In genomic region chr21:39637197-39637970, GRCh38 we compare ENCODE assay signal across 17 cellular contexts. TPM values are rescaled to one million over a fixed set of nuclear protein-coding genes. Genes with fewer than 3 reads are reported as not detected.
DNase-seq lines count a peak whose midpoint lies in the region; ATAC-seq and TF ChIP-seq lines count a peak whose summit lies in the region.
"Had no signal": no experiment of that assay in that cellular context is flagged by ENCODE, and none has a peak within 500 bp of the region (broad histone marks: within the 10 kb centered on the region; RNA-seq: fewer than 3 reads in every experiment).

No MANE protein-coding gene starts in this region.

- RAD21 ChIA-PET in HCT116 (lab: Charles Lee; ENCODE audit: low non-redundant PET in 1 of 2, low total read pairs in 2 of 2, uncharacterized antibody in 2 of 2, unreplicated experiment in 2 of 2) = no interaction called here

- H3K27me3 ChIP-seq in HCT116 (ENCODE audit: insufficient read depth, low read length) = no peaks in the 10 kb centered on the region
- H3K27me3 ChIP-seq in colonic mucosa = no peaks in the 10 kb centered on the region
- no peaks in the 10 kb centered on the region for H3K27me3 ChIP-seq in neural progenitor cell
- H3K27me3 ChIP-seq in naive thymus-derived CD4-positive, alpha-beta T cell (ENCODE audit: control insufficient read depth in 2 of 2, insufficient read depth in 2 of 2, low read length in 2 of 2) = no peaks in the 10 kb centered on the region
- H3K27me3 ChIP-seq: BLaER1 had no signal

- POLR2A ChIA-PET in HCT116 (lab: Charles Lee) = no interaction called here
- POLR2A ChIA-PET in naive thymus-derived CD4-positive, alpha-beta T cell (lab: Charles Lee) = no interaction called here

- H3K9me2 ChIP-seq in HCT116 (ENCODE audit: insufficient read depth) = no peaks in the 10 kb centered on the region

- no peak overlapping the region for H3K4me3 ChIP-seq in HCT116 (replicated peaks in 1 of 2; ENCODE audit: low read depth in 1 of 2, low read length in 2 of 2)
- no peak overlapping the region for H3K4me3 ChIP-seq in colonic mucosa
- no peak overlapping the region for H3K4me3 ChIP-seq in neural progenitor cell
- no peak overlapping the region for H3K4me3 ChIP-seq in naive thymus-derived CD4-positive, alpha-beta T cell (ENCODE audit: low read length)
- H3K4me3 ChIP-seq: BLaER1 had no signal

- CTCF ChIA-PET in HCT116 (lab: Charles Lee) = no interaction called here
- CTCF ChIA-PET in naive thymus-derived CD4-positive, alpha-beta T cell (lab: Charles Lee) = no interaction called here

- BruUV-seq in HCT116 (replicated peaks; lab: Mats Ljungman, UMichigan) = no TSS peak

- no peak overlapping the region for H3K4me3 Mint-ChIP-seq in neural progenitor cell
- H3K4me3 Mint-ChIP-seq in naive thymus-derived CD4-positive, alpha-beta T cell = no peak overlapping the region
- H3K4me3 Mint-ChIP-seq: activated naive CD8-positive, alpha-beta T cell treated with anti-CD3 and anti-CD28 coated beads, Interleukin-2, amount 10 ng/mL, durations not matched to agents 7 days and 5 days; activated T-cell treated with anti-CD3 and anti-CD28 coated beads, Interleukin-2, amount 50 U/mL, for 4 hours; naive thymus-derived CD8-positive, alpha-beta T cell had no signal

- H3K4me1 ChIP-seq in HCT116 (ENCODE audit: control insufficient read depth in 1 of 2, insufficient read depth in 2 of 2, low read length in 2 of 2) (peaks cover 26 to 49% of the 10 kb centered on the region in 2 experiments), colonic mucosa (peaks cover 4% of the 10 kb centered on the region), neural progenitor cell (peaks cover 24% of the 10 kb centered on the region)
- H3K4me1 ChIP-seq in naive thymus-derived CD4-positive, alpha-beta T cell (ENCODE audit: control insufficient read depth in 2 of 2, insufficient read depth in 2 of 2, low read length in 2 of 2) = no peaks in the 10 kb centered on the region

- peaks cover 25% of the 10 kb centered on the region for H3F3A ChIP-seq in neural progenitor cell (ENCODE audit: low read depth)

- H3K4me2 ChIP-seq in HCT116 (ENCODE audit: low read length) (peak overlapping the region; percentile 23; the same call in 1 of the 2 replicates), neural progenitor cell (peak overlapping the region; percentile 39)
- H3K4me2 ChIP-seq: BLaER1 had no signal

- no peak for TF ChIP-seq POLR2A in HCT116 (IDR thresholded peaks at IDR 0.05; ENCODE audit: borderline replicate concordance, extremely low read depth, insufficient read depth, insufficient read length)

- intact Hi-C loops in HCT116 (cut with micrococcal nuclease) = loop anchor here (10.0 kb wide), 1 partner anchor 453 kb away; the partner anchor contains the start of gene PSMG1
- intact Hi-C loops in colonic mucosa (cut with DNase I) = loop anchor here (10.0 kb wide), 1 partner anchor 113 kb away; no protein-coding TSS in a partner anchor
- intact Hi-C loops in naive thymus-derived CD4-positive, alpha-beta T cell (cut with micrococcal nuclease) = no loop called here

- H4K20me1 ChIP-seq in HCT116 (ENCODE audit: insufficient read depth) (no peaks in the 10 kb centered on the region), neural progenitor cell (ENCODE audit: low read depth) (no peaks in the 10 kb centered on the region)
- H4K20me1 ChIP-seq: BLaER1 had no signal

- H3K36me3 Mint-ChIP-seq in neural progenitor cell = peaks cover 2% of the 10 kb centered on the region
- H3K36me3 Mint-ChIP-seq in naive thymus-derived CD4-positive, alpha-beta T cell = peaks cover 0 to 3% (median 0%) of the 10 kb centered on the region in 5 donors
- H3K36me3 Mint-ChIP-seq: activated naive CD8-positive, alpha-beta T cell treated with anti-CD3 and anti-CD28 coated beads, Interleukin-2, amount 10 ng/mL, durations not matched to agents 7 days and 5 days; naive thymus-derived CD8-positive, alpha-beta T cell had no signal

- H3K27me3 Mint-ChIP-seq in neural progenitor cell (ENCODE audit: insufficient read depth, low read depth) = peaks cover 4% of the 10 kb centered on the region
- peaks cover 0 to 61% (median 30%) of the 10 kb centered on the region in 5 donors for H3K27me3 Mint-ChIP-seq in naive thymus-derived CD4-positive, alpha-beta T cell

- DNase-seq in HCT116 (ENCODE audit: low read depth, low spot score) = no peak
- DNase-seq in NCI-H2107 (lab: John Stamatoyannopoulos, UW) = peak; percentile 25
- DNase-seq in colonic mucosa = peak; percentile 90
- DNase-seq in neural progenitor cell (ENCODE audit: low spot score) = peak; percentile 52
- no peak for DNase-seq in naive thymus-derived CD4-positive, alpha-beta T cell
- DNase-seq in Ammon's horn (ENCODE audit: low spot score) = no peak
- DNase-seq in NCI-H1694 (lab: John Stamatoyannopoulos, UW) = no peak
- DNase-seq: activated CD4-positive, alpha-beta T cell treated with anti-CD3 and anti-CD28 coated beads, Interleukin-2, amount 50 U/mL, for 1 hour; activated naive CD8-positive, alpha-beta T cell treated with anti-CD3 and anti-CD28 coated beads, Interleukin-2, amount 10 ng/mL, durations not matched to agents 7 days and 5 days; activated T-cell treated with anti-CD3 and anti-CD28 coated beads, Interleukin-2, amount 50 U/mL, for 4 hours; erythroblast; naive thymus-derived CD8-positive, alpha-beta T cell had no signal

- peak overlapping the region; percentile 4 for H3K27ac Mint-ChIP-seq in neural progenitor cell
- no peak overlapping the region for H3K27ac Mint-ChIP-seq in naive thymus-derived CD4-positive, alpha-beta T cell
- H3K27ac Mint-ChIP-seq: activated naive CD8-positive, alpha-beta T cell treated with anti-CD3 and anti-CD28 coated beads, Interleukin-2, amount 10 ng/mL, durations not matched to agents 7 days and 5 days had no signal

- H3K4me1 Mint-ChIP-seq in neural progenitor cell = peaks cover 38% of the 10 kb centered on the region
- H3K4me1 Mint-ChIP-seq in naive thymus-derived CD4-positive, alpha-beta T cell = no peaks in the 10 kb centered on the region
- H3K4me1 Mint-ChIP-seq: activated naive CD8-positive, alpha-beta T cell treated with anti-CD3 and anti-CD28 coated beads, Interleukin-2, amount 10 ng/mL, durations not matched to agents 7 days and 5 days; naive thymus-derived CD8-positive, alpha-beta T cell had no signal

- H3K36me3 ChIP-seq in HCT116 (ENCODE audit: control insufficient read depth in 1 of 2, insufficient read depth in 2 of 2, low read length in 2 of 2) (no peaks in the 10 kb centered on the region), colonic mucosa (no peaks in the 10 kb centered on the region), neural progenitor cell (no peaks in the 10 kb centered on the region)
- no peaks in the 10 kb centered on the region for H3K36me3 ChIP-seq in naive thymus-derived CD4-positive, alpha-beta T cell (ENCODE audit: control insufficient read depth in 2 of 3, insufficient read depth in 3 of 3, low read length in 3 of 3)
- H3K36me3 ChIP-seq: BLaER1 had no signal

- no peak for ATAC-seq in HCT116
- ATAC-seq in naive thymus-derived CD4-positive, alpha-beta T cell = no peak
- ATAC-seq in HG03342 (IDR thresholded peaks at IDR 0.05; ENCODE audit: unreplicated experiment) = no peak
- ATAC-seq: activated T-cell treated with anti-CD3 and anti-CD28 coated beads, Interleukin-2, amount 50 U/mL, for 4 hours; naive thymus-derived CD8-positive, alpha-beta T cell had no signal

- H3K9ac ChIP-seq in HCT116 (ENCODE audit: low read length) (no peak overlapping the region), colonic mucosa (ENCODE audit: low read depth in 2 of 2, low read length in 2 of 2) (peak overlapping the region; percentile 17 to 61), neural progenitor cell (no peak overlapping the region)
- H3K9ac ChIP-seq: BLaER1 had no signal

- peaks cover 3% of the 10 kb centered on the region for H3K9me3 Mint-ChIP-seq in neural progenitor cell
- peaks cover 0 to 18% (median 0%) of the 10 kb centered on the region in 11 donors for H3K9me3 Mint-ChIP-seq in naive thymus-derived CD4-positive, alpha-beta T cell
- H3K9me3 Mint-ChIP-seq: activated T-cell treated with anti-CD3 and anti-CD28 coated beads, Interleukin-2, amount 50 U/mL, for 4 hours had no signal

- no peaks in the 10 kb centered on the region for H3K9me3 ChIP-seq in HCT116 (ENCODE audit: control insufficient read depth in 1 of 2, insufficient read depth in 1 of 2, low read depth in 1 of 2, low read length in 2 of 2)
- H3K9me3 ChIP-seq in colonic mucosa = no peaks in the 10 kb centered on the region
- no peaks in the 10 kb centered on the region for H3K9me3 ChIP-seq in neural progenitor cell (ENCODE audit: low read depth)
- H3K9me3 ChIP-seq in naive thymus-derived CD4-positive, alpha-beta T cell (ENCODE audit: control insufficient read depth in 2 of 3, low read length in 3 of 3) = no peaks in the 10 kb centered on the region
- H3K9me3 ChIP-seq: BLaER1 had no signal

- no peak for TF ChIP-seq RAD21 in HCT116 (IDR thresholded peaks at IDR 0.05; ENCODE audit: low read depth)

- H3K79me2 ChIP-seq in HCT116 (ENCODE audit: insufficient read depth, low read length) = no peaks in the 10 kb centered on the region
- no peaks in the 10 kb centered on the region for H3K79me2 ChIP-seq in neural progenitor cell (ENCODE audit: low read depth)

- H2AFZ ChIP-seq in HCT116 (ENCODE audit: low read depth, low read length, poor library complexity, severe bottlenecking) (no peak overlapping the region), neural progenitor cell (replicated peaks) (no peak overlapping the region)

- no peak for TF ChIP-seq CTCF in HCT116 (IDR thresholded peaks at IDR 0.05 in 2 of 3, conservative IDR thresholded peaks at IDR 0.05 in 1 of 3; ENCODE audit: borderline replicate concordance in 1 of 3, insufficient read depth in 1 of 3, low read depth in 2 of 3, low read length in 2 of 3)
- TF ChIP-seq CTCF in colonic mucosa (IDR thresholded peaks at IDR 0.05) = no peak
- TF ChIP-seq CTCF in neural progenitor cell (IDR thresholded peaks at IDR 0.05) = no peak

- H3K27ac ChIP-seq in HCT116 (ENCODE audit: low read depth, low read length) (no peak overlapping the region), colonic mucosa (peak overlapping the region; percentile 87), neural progenitor cell (peak overlapping the region; percentile 65)
- H3K27ac ChIP-seq in naive thymus-derived CD4-positive, alpha-beta T cell (ENCODE audit: low read depth, low read length) = no peak overlapping the region
- H3K27ac ChIP-seq: BLaER1 had no signal

TF ChIP-seq in HCT116, 20 proteins besides CTCF, POLR2A, EP300 and RAD21 (continues in another document):
- TF ChIP-seq ZFX (IDR thresholded peaks at IDR 0.05) (no peak), CEBPB (IDR thresholded peaks at IDR 0.05; ENCODE audit: low read depth) (no peak), EGR1 (IDR thresholded peaks at IDR 0.05; ENCODE audit: low read depth) (no peak), JUND (IDR thresholded peaks at IDR 0.05) (no peak), ELF1 (IDR thresholded peaks at IDR 0.05; ENCODE audit: borderline replicate concordance, low read depth) (no peak), POLR2AphosphoS5 (IDR thresholded peaks at IDR 0.05; ENCODE audit: low read depth, low read length) (no peak), EZH2phosphoT487 (IDR thresholded peaks at IDR 0.05; ENCODE audit: borderline replicate concordance) (no peak)

RNA-seq across cellular contexts. Expression of gene B3GALT5, which starts 24.6 kb away (rescaled TPM):
- 1.2 TPM for total RNA-seq in HCT116 (2021; ENCODE audit: unreplicated experiment)
- 0.79 and 1.0 TPM in 2 replicates for polyA plus RNA-seq in HCT116 (2012)
- total RNA-seq in colonic mucosa = 100 to 1,000 TPM; 114 to 205 TPM
- total RNA-seq in neural progenitor cell (ENCODE audit: low replicate concordance) = 1.3 and 1.5 TPM in 2 replicates
- total RNA-seq in naive thymus-derived CD4-positive, alpha-beta T cell = not detected
- polyA plus RNA-seq in naive thymus-derived CD4-positive, alpha-beta T cell = not detected
- total RNA-seq: activated naive CD8-positive, alpha-beta T cell treated with anti-CD3 and anti-CD28 coated beads, Interleukin-2, amount 10 ng/mL, durations not matched to agents 7 days and 5 days; MCF 10A; naive thymus-derived CD8-positive, alpha-beta T cell; NCI-H460; T-helper 2 cell treated with Interferon-gamma antibody and Interleukin-4, amounts not matched to agents 100 ng/mL and 5 ng/mL, for 36 hours had no signal
- polyA plus RNA-seq: naive thymus-derived CD8-positive, alpha-beta T cell had no signal

Comparison
In these comparisons a context has a peak if more than half of its experiments do, and no peak if none do; other contexts are left out.
1. DNase-seq: peak in NCI-H2107 (single experiment), colonic mucosa (single experiment) and neural progenitor cell (single experiment); none in HCT116 (single experiment), naive thymus-derived CD4-positive, alpha-beta T cell (0 of 9), Ammon's horn (single experiment) and NCI-H1694 (single experiment).
2. H3K27ac ChIP-seq: peak in colonic mucosa (single experiment) and neural progenitor cell (single experiment); none in HCT116 (single experiment) and naive thymus-derived CD4-positive, alpha-beta T cell (single experiment).
3. H3K9ac ChIP-seq: peak in colonic mucosa (2 of 2); none in HCT116 (single experiment) and neural progenitor cell (single experiment).
4. RNA of gene B3GALT5, which starts 24.6 kb away (total RNA-seq): 114 to 205 TPM in colonic mucosa; 1.3 to 1.5 TPM in neural progenitor cell, 1.2 TPM in HCT116 (single experiment) and not detected in naive thymus-derived CD4-positive, alpha-beta T cell; every median in the first group is over 10 times any median in the second.
5. intact Hi-C loops: an anchor here in HCT116 (10.0 kb wide) and colonic mucosa (10.0 kb wide); none called in naive thymus-derived CD4-positive, alpha-beta T cell.